ENCODE assay signal across 20 cellular contexts in genomic region chr19:2356036-2356646, GRCh38. TPM values are rescaled to one million over a fixed set of nuclear protein-coding genes. Genes with fewer than 3 reads are reported as not detected.
A peak's percentile ranks its signal among the peaks of the same experiment; 100 is the strongest.
DNase-seq lines count a peak whose midpoint lies in the region; ATAC-seq, FAIRE-seq and TF ChIP-seq lines count a peak whose summit lies in the region.
"Had no signal": no experiment of that assay in that cellular context is flagged by ENCODE, and none has a peak within 500 bp of the region (broad histone marks: within the 10 kb centered on the region; RNA-seq: fewer than 3 reads in every experiment).

No MANE protein-coding gene starts in this region.

- no peak for TF ChIP-seq EP300 in K562 (IDR thresholded peaks at IDR 0.05; ENCODE audit: low read length)

- BruUV-seq in K562 (replicated peaks; lab: Mats Ljungman, UMichigan): no TSS peak

- no peaks in the 10 kb centered on the region; the same call in 1 of the 2 replicates for H3F3A ChIP-seq in GM23248 (ENCODE audit: insufficient read depth)

- no peak overlapping the region for H3T11ph ChIP-seq in H9 (ENCODE audit: low read length)

- H2BK20ac ChIP-seq in H9 (ENCODE audit: low read depth, low read length, poor library complexity, severe bottlenecking): no peak overlapping the region

- H2AK5ac ChIP-seq in H9 (ENCODE audit: insufficient read length, low read length): no peak overlapping the region

- H3K27ac ChIP-seq in H9 (ENCODE audit: insufficient read length, low read depth, low read length) (no peak overlapping the region), K562 (ENCODE audit: extremely low read depth, low read depth, low read length) (no peak overlapping the region), osteoblast (ENCODE audit: low read depth, low read length) (no peak overlapping the region), GM23248 (no peak overlapping the region)
- H3K27ac ChIP-seq: 22Rv1 had no signal

- peaks cover under 1% of the 10 kb centered on the region for H3K9me1 ChIP-seq in K562 (ENCODE audit: control insufficient read depth, insufficient read depth, low read length)

- H3K18ac ChIP-seq in H9 (ENCODE audit: insufficient read length, low read depth, low read length): no peak overlapping the region

- H2BK120ac ChIP-seq in H9 (ENCODE audit: low read depth, low read length, poor library complexity, severe bottlenecking): no peak overlapping the region

- H3K56ac ChIP-seq in H9 (ENCODE audit: insufficient read length, low read depth, low read length): no peak overlapping the region

- POLR2A ChIA-PET in activated CD4-positive, alpha-beta T cell treated with anti-CD3 and anti-CD28 coated beads, Interleukin-2, amount 10 ng/mL, durations not matched to agents 7 days and 5 days (lab: Charles Lee): no interaction called here
- POLR2A ChIA-PET in K562 (lab: Yijun Ruan, JAX): interaction anchor here (0.5 to 2.0 kb wide), 6 partner anchors 10 to 346 kb away, joined by 3 to 7 read pairs (median 4); partner anchors contain the start of gene GNG7

- peak; percentile 80 for ATAC-seq in K562
- no peak for ATAC-seq in HG02870 (IDR thresholded peaks at IDR 0.05; ENCODE audit: unreplicated experiment)
- ATAC-seq: SK-N-SH treated with all-trans-retinoic acid at 6 μM for 48 hours had no signal

- H3K9me3 ChIP-seq in H9 (ENCODE audit: control insufficient read depth, low read depth, low read length): no peaks in the 10 kb centered on the region
- no peaks in the 10 kb centered on the region for H3K9me3 ChIP-seq in K562 (replicated peaks; ENCODE audit: control insufficient read depth, insufficient read depth, low read depth, low read length)
- H3K9me3 ChIP-seq in osteoblast (ENCODE audit: low read depth, low read length): no peaks in the 10 kb centered on the region
- H3K9me3 ChIP-seq in GM23248 (ENCODE audit: low read depth): no peaks in the 10 kb centered on the region

- H2BK15ac ChIP-seq in H9 (ENCODE audit: low read depth, low read length): no peak overlapping the region

- H4K8ac ChIP-seq in H9 (replicated peaks; ENCODE audit: insufficient read length, low read depth, low read length): no peak overlapping the region

- H3K36me3 ChIP-seq in K562 (ENCODE audit: control insufficient read depth, insufficient read depth, low read length): peaks cover 16% of the 10 kb centered on the region; the same call in 1 of the 3 replicates
- H3K36me3 ChIP-seq in osteoblast (ENCODE audit: insufficient read depth, low read length): no peaks in the 10 kb centered on the region
- H3K36me3 ChIP-seq in GM23248 (ENCODE audit: low read depth): no peaks in the 10 kb centered on the region

- no peaks in the 10 kb centered on the region for H3K9me2 ChIP-seq in GM23248 (ENCODE audit: insufficient read depth)

- H3K4me1 Mint-ChIP-seq in activated CD4-positive, alpha-beta T cell treated with anti-CD3 and anti-CD28 coated beads, Interleukin-2, amount 10 ng/mL, durations not matched to agents 7 days and 5 days: peaks cover 2% of the 10 kb centered on the region
- peaks cover 5% of the 10 kb centered on the region in 2 experiments for H3K4me1 Mint-ChIP-seq in H9

- H2AFZ ChIP-seq in H9 (ENCODE audit: low read length) (no peak overlapping the region), K562 (ENCODE audit: low read depth, low read length) (no peak overlapping the region), osteoblast (ENCODE audit: low read length) (no peak overlapping the region), GM23248 (no peak overlapping the region)

- no peak overlapping the region for H4K5ac ChIP-seq in H9 (ENCODE audit: insufficient read length, low read depth, low read length)

- no peak overlapping the region for H3K4me2 ChIP-seq in H9 (ENCODE audit: insufficient read depth, insufficient read length, low read length)
- H3K4me2 ChIP-seq in K562 (ENCODE audit: insufficient read depth, low read length): no peak overlapping the region
- H3K4me2 ChIP-seq in osteoblast (ENCODE audit: insufficient read depth, low read length): no peak overlapping the region
- no peak overlapping the region for H3K4me2 ChIP-seq in GM23248 (ENCODE audit: unreplicated experiment)

- H3K4me1 ChIP-seq in H9 (ENCODE audit: insufficient read depth, low read length) (no peaks in the 10 kb centered on the region), K562 (replicated peaks in 1 of 2; ENCODE audit: control insufficient read depth in 2 of 2, insufficient read depth in 2 of 2, low read length in 2 of 2) (peaks cover 0 to 39% of the 10 kb centered on the region in 2 experiments; a peak in 3 of 5 replicates), osteoblast (ENCODE audit: insufficient read depth, low read length) (no peaks in the 10 kb centered on the region), GM23248 (ENCODE audit: insufficient read depth) (no peaks in the 10 kb centered on the region)

- no peak for TF ChIP-seq RAD21 in K562 (CRISPR knock-in tag; conservative IDR thresholded peaks at IDR 0.05 in 1 of 2, IDR thresholded peaks at IDR 0.05 in 1 of 2)

- TF ChIP-seq CTCF in H9 (conservative IDR thresholded peaks at IDR 0.05) (peak; percentile 10; the same call in 1 of the 3 replicates), K562 (IDR thresholded peaks at IDR 0.05 in 2 of 3, conservative IDR thresholded peaks at IDR 0.05 in 1 of 3; ENCODE audit: insufficient read depth in 2 of 3, low read depth in 1 of 3, low read length in 3 of 3) (peak; percentile 31 to 46 (median 34); a peak in 4 of 6 replicates), osteoblast (IDR thresholded peaks at IDR 0.05; ENCODE audit: extremely low read depth, low read depth, low read length) (no peak)

- H3K27me3 ChIP-seq in H9 (ENCODE audit: insufficient read depth, low read length) (no peaks in the 10 kb centered on the region; the same call in 1 of the 2 replicates), K562 (ENCODE audit: control insufficient read depth in 2 of 2, insufficient read depth in 2 of 2, low read length in 2 of 2) (peaks cover 15 to 24% of the 10 kb centered on the region in 2 experiments; a peak in 4 of 5 replicates), osteoblast (ENCODE audit: insufficient read depth, low read length) (peaks cover 18% of the 10 kb centered on the region), GM23248 (replicated peaks; ENCODE audit: insufficient read depth) (peaks cover 3% of the 10 kb centered on the region; the same call in 1 of the 2 replicates)

- in situ Hi-C loops in K562 (cut with MboI) (no loop called here), GM23248 (cut with MboI) (no loop called here)

- no peak overlapping the region for H3K4me3 Mint-ChIP-seq in activated CD4-positive, alpha-beta T cell treated with anti-CD3 and anti-CD28 coated beads, Interleukin-2, amount 10 ng/mL, durations not matched to agents 7 days and 5 days
- no peak overlapping the region for H3K4me3 Mint-ChIP-seq in H9

- no peak overlapping the region for H2BK5ac ChIP-seq in H9 (ENCODE audit: insufficient read length, low read length)

- CTCF ChIA-PET in activated CD4-positive, alpha-beta T cell treated with anti-CD3 and anti-CD28 coated beads, Interleukin-2, amount 10 ng/mL, durations not matched to agents 7 days and 5 days (lab: Charles Lee): interaction anchor here (0.9 kb wide), 1 partner anchor 13 kb away, joined by 3 read pairs; no protein-coding TSS in a partner anchor
- CTCF ChIA-PET in K562 (lab: Yijun Ruan, JAX; ENCODE audit: low intra/inter-chr PET ratio): no interaction called here

- no peak overlapping the region for H3K23ac ChIP-seq in H9 (ENCODE audit: insufficient read length, low read depth, low read length)

- intact Hi-C loops in K562 (cut with micrococcal nuclease): no loop called here

- H3K4ac ChIP-seq in H9 (ENCODE audit: low read depth, low read length): no peak overlapping the region

- H4K91ac ChIP-seq in H9 (ENCODE audit: insufficient read length, low read depth, low read length): no peak overlapping the region

- H3K23me2 ChIP-seq in H9 (ENCODE audit: insufficient read length, low read depth, low read length, poor library complexity, severe bottlenecking): no peaks in the 10 kb centered on the region

- no peak overlapping the region for H3K14ac ChIP-seq in H9 (ENCODE audit: insufficient read depth, low read length)

- H2BK12ac ChIP-seq in H9 (ENCODE audit: insufficient read length, low read depth, low read length): no peak overlapping the region

- no peaks in the 10 kb centered on the region for H3K79me1 ChIP-seq in H9 (ENCODE audit: insufficient read depth, low read depth, low read length, poor library complexity, severe bottlenecking)

- H3K79me2 ChIP-seq in H9 (ENCODE audit: insufficient read depth, low read length) (no peaks in the 10 kb centered on the region), K562 (ENCODE audit: control insufficient read depth, insufficient read depth, low read length) (no peaks in the 10 kb centered on the region), osteoblast (ENCODE audit: insufficient read depth, low read length) (no peaks in the 10 kb centered on the region), GM23248 (ENCODE audit: insufficient read depth) (no peaks in the 10 kb centered on the region)

- H3K9me3 Mint-ChIP-seq in activated CD4-positive, alpha-beta T cell treated with anti-CD3 and anti-CD28 coated beads, Interleukin-2, amount 10 ng/mL, durations not matched to agents 7 days and 5 days: no peaks in the 10 kb centered on the region
- no peaks in the 10 kb centered on the region for H3K9me3 Mint-ChIP-seq in H9

- peak overlapping the region; percentile 62 for H3K27ac Mint-ChIP-seq in activated CD4-positive, alpha-beta T cell treated with anti-CD3 and anti-CD28 coated beads, Interleukin-2, amount 10 ng/mL, durations not matched to agents 7 days and 5 days
- no peak overlapping the region for H3K27ac Mint-ChIP-seq in H9

- H4K20me1 ChIP-seq in H9 (ENCODE audit: control insufficient read depth, insufficient read depth, insufficient read length) (no peaks in the 10 kb centered on the region), K562 (replicated peaks; ENCODE audit: control insufficient read depth, insufficient read depth, low read length) (no peaks in the 10 kb centered on the region), osteoblast (ENCODE audit: insufficient read depth, low read length) (no peaks in the 10 kb centered on the region), GM23248 (ENCODE audit: insufficient read depth) (no peaks in the 10 kb centered on the region)

- no peak for DNase-seq in activated CD4-positive, alpha-beta T cell treated with anti-CD3 and anti-CD28 coated beads, Interleukin-2, amount 10 ng/mL, durations not matched to agents 7 days and 5 days
- no peak for DNase-seq in activated CD4-positive, alpha-beta T cell treated with anti-CD3 and anti-CD28 coated beads for 48 hours
- DNase-seq in H9 (no peak), K562 (ENCODE audit: extremely low read depth in 1 of 4, low spot score in 3 of 4) (peak in 1 of 4 experiments; percentile 52), osteoblast (ENCODE audit: insufficient read length, low spot score, missing footprints) (peak; percentile 83), GM23248 (no peak)
- no peak for DNase-seq in activated naive CD4-positive, alpha-beta T cell treated with Interleukin-2 at 50 U/mL for 16 hours
- DNase-seq: AML-193; COR-L47; GDM1; KBM-7; NCI-H1105 treated with DMSO at 0.1 percent for 48 hours; NCI-H1694 treated with DMSO at 0.1 percent for 48 hours; NK-92 treated with Interleukin-12 subunit alpha and Interleukin-12 subunit beta, amount 100 ng/mL, for 24 hours; SHP77 treated with DMSO at 0.1 percent for 48 hours had no signal

- H3K36me3 Mint-ChIP-seq in activated CD4-positive, alpha-beta T cell treated with anti-CD3 and anti-CD28 coated beads, Interleukin-2, amount 10 ng/mL, durations not matched to agents 7 days and 5 days (ENCODE audit: low read depth): no peaks in the 10 kb centered on the region
- peaks cover 0 to 2% (median 0%) of the 10 kb centered on the region in 3 experiments; a peak in 1 of 7 replicates for H3K36me3 Mint-ChIP-seq in H9 (ENCODE audit: insufficient read depth in 1 of 3, low read depth in 3 of 3)

- H3K27me3 Mint-ChIP-seq in activated CD4-positive, alpha-beta T cell treated with anti-CD3 and anti-CD28 coated beads, Interleukin-2, amount 10 ng/mL, durations not matched to agents 7 days and 5 days: peaks cover 6% of the 10 kb centered on the region
- peaks cover 26% of the 10 kb centered on the region for H3K27me3 Mint-ChIP-seq in H9 (ENCODE audit: low read depth)

- no CpG with 5 or more reads among the region's 21 CpGs for WGBS in H9 (ENCODE audit: extremely low coverage, insufficient read length, low lambda C conversion rate)
- WGBS in K562 (ENCODE audit: insufficient coverage, low coverage, missing lambda C conversion rate): 20% methylated on average over 21 of the region's 21 CpGs
- 68 to 70% methylated on average over 21 of the region's 21 CpGs for WGBS in GM23248 (ENCODE audit: low coverage in 1 of 2, low lambda C conversion rate in 2 of 2, missing lambda C conversion rate in 2 of 2), 2 experiments

- TF ChIP-seq POLR2A in K562 (conservative IDR thresholded peaks at IDR 0.05): no peak

- H3K9ac ChIP-seq in H9 (ENCODE audit: extremely low read depth, insufficient read length, low read length): no peak overlapping the region
- H3K9ac ChIP-seq in K562 (ENCODE audit: insufficient read depth in 1 of 2, low read depth in 2 of 2, low read length in 2 of 2): peak overlapping the region in 1 of 2 experiments; percentile 78; a peak in 2 of 4 replicates
- H3K9ac ChIP-seq in GM23248: no peak overlapping the region

- FAIRE-seq in K562 (lab: Jason Lieb, UNC): peak; percentile 82
- FAIRE-seq: GM12892, GM18507 had no signal

- no peak overlapping the region for H3K4me3 ChIP-seq in K562
- H3K4me3 ChIP-seq in osteoblast (ENCODE audit: insufficient read depth, low read length): no peak overlapping the region
- H3K4me3 ChIP-seq in GM23248: no peak overlapping the region

RNA-seq across cellular contexts. Expression of gene TMPRSS9, which starts 3.9 kb away (rescaled TPM):
- not detected for total RNA-seq in activated CD4-positive, alpha-beta T cell treated with anti-CD3 and anti-CD28 coated beads, Interleukin-2, amount 10 ng/mL, durations not matched to agents 7 days and 5 days
- total RNA-seq in H9 (2021) (0.24 and 0.33 TPM in 2 replicates), K562 (2014; rRNA removed) (not detected in 2 replicates), K562 (2014; rRNA removed; fragmentation: Illumina TruSeq; extraction: Trizol) (not detected in 2 replicates), K562 (2015; rRNA removed; fragmentation: Illumina TruSeq; extraction: Trizol) (not detected in 2 replicates), K562 (2021) (0.11 TPM in 1 of 2 replicates, not detected in the other), osteoblast (0.29 and 1.1 TPM in 2 replicates)
- 1.7 TPM in 1 of 2 replicates, not detected in the other for total RNA-seq in K562 (2011; cell fraction: chromatin; rRNA removed; ENCODE audit: low replicate concordance)
- total RNA-seq in K562 (2011; cell fraction: nucleolus; rRNA removed): 0.33 and 0.66 TPM in 2 replicates
- total RNA-seq in K562 (2011; cell fraction: nucleoplasm; rRNA removed): 0.15 TPM in 1 of 2 replicates, not detected in the other
- polyA plus RNA-seq in K562 (2011; rRNA removed) (0.01 TPM in 1 of 2 replicates, not detected in the other), K562 (2014; fragmentation: Illumina TruSeq; extraction: Trizol) (not detected in 2 replicates), K562 (2014; fragmentation: Nextera tagmentation; extraction: Ambion mirVana) (not detected), K562 (2014; rRNA removed) (0.03 TPM in 1 of 2 replicates, not detected in the other), GM23248 (2016; fragmentation: Nextera tagmentation; extraction: Ambion mirVana) (0.28 TPM in 1 of 2 replicates, not detected in the other)
- polyA plus RNA-seq in K562 (2011; cell fraction: cytosol; rRNA removed): 0.03 TPM in 1 of 2 replicates, not detected in the other
- polyA plus RNA-seq in K562 (2011; cell fraction: nucleus; rRNA removed): 0.04 and 0.24 TPM in 2 replicates
- 0.34 and 2.1 TPM in 2 replicates for polyA plus RNA-seq in K562 (2012)
- polyA minus RNA-seq in K562 (2011; rRNA and poly(A)+ RNA removed): not detected in 2 replicates
- not detected in 2 replicates for polyA minus RNA-seq in K562 (2011; cell fraction: cytosol; rRNA and poly(A)+ RNA removed)
- 0.11 TPM in 1 of 2 replicates, not detected in the other for polyA minus RNA-seq in K562 (2011; cell fraction: nucleus; rRNA and poly(A)+ RNA removed)
- not detected in 2 replicates for total RNA-seq in GM23248 (2014; rRNA removed; shearing (Covaris generic))

RNA-seq across cellular contexts. Expression of gene SPPL2B, which starts 27.7 kb away (rescaled TPM):
- total RNA-seq in activated CD4-positive, alpha-beta T cell treated with anti-CD3 and anti-CD28 coated beads, Interleukin-2, amount 10 ng/mL, durations not matched to agents 7 days and 5 days: 10 to 100 TPM; 69.9 to 96.6 TPM
- total RNA-seq in H9 (2021) (69.4 and 73.7 TPM in 2 replicates), K562 (2014; rRNA removed) (32.0 and 33.9 TPM in 2 replicates), K562 (2014; rRNA removed; fragmentation: Illumina TruSeq; extraction: Trizol) (2.6 and 4.1 TPM in 2 replicates), K562 (2015; rRNA removed; fragmentation: Illumina TruSeq; extraction: Trizol) (15.1 and 16.9 TPM in 2 replicates), K562 (2021) (63.6 and 74.0 TPM in 2 replicates), osteoblast (32.6 and 34.5 TPM in 2 replicates)
- 147 and 415 TPM in 2 replicates for total RNA-seq in K562 (2011; cell fraction: chromatin; rRNA removed; ENCODE audit: low replicate concordance)
- total RNA-seq in K562 (2011; cell fraction: nucleolus; rRNA removed): 310 and 318 TPM in 2 replicates
- 175 and 195 TPM in 2 replicates for total RNA-seq in K562 (2011; cell fraction: nucleoplasm; rRNA removed)
- polyA plus RNA-seq in K562 (2011; rRNA removed) (24.9 and 30.0 TPM in 2 replicates), K562 (2014; fragmentation: Illumina TruSeq; extraction: Trizol) (8.4 and 19.9 TPM in 2 replicates), K562 (2014; fragmentation: Nextera tagmentation; extraction: Ambion mirVana) (under 1 TPM; 0.20 to 0.29 TPM), K562 (2014; rRNA removed) (62.9 and 81.2 TPM in 2 replicates), GM23248 (2016; fragmentation: Nextera tagmentation; extraction: Ambion mirVana) (38.6 and 38.9 TPM in 2 replicates)
- 28.7 and 44.8 TPM in 2 replicates for polyA plus RNA-seq in K562 (2011; cell fraction: cytosol; rRNA removed)
- polyA plus RNA-seq in K562 (2011; cell fraction: nucleus; rRNA removed): 317 and 559 TPM in 2 replicates
- 67.0 and 110 TPM in 2 replicates for polyA plus RNA-seq in K562 (2012)
- polyA minus RNA-seq in K562 (2011; rRNA and poly(A)+ RNA removed): 3.4 and 6.9 TPM in 2 replicates
- polyA minus RNA-seq in K562 (2011; cell fraction: cytosol; rRNA and poly(A)+ RNA removed): 14.0 and 22.7 TPM in 2 replicates
- polyA minus RNA-seq in K562 (2011; cell fraction: nucleus; rRNA and poly(A)+ RNA removed): 52.0 and 52.1 TPM in 2 replicates
- 43.0 and 61.0 TPM in 2 replicates for total RNA-seq in GM23248 (2014; rRNA removed; shearing (Covaris generic))

RNA-seq across cellular contexts. Expression of gene LSM7, which starts 27.8 kb away (rescaled TPM):
- 100 to 1,000 TPM; 105 to 114 TPM for total RNA-seq in activated CD4-positive, alpha-beta T cell treated with anti-CD3 and anti-CD28 coated beads, Interleukin-2, amount 10 ng/mL, durations not matched to agents 7 days and 5 days
- total RNA-seq in H9 (2021) (187 and 202 TPM in 2 replicates), K562 (2014; rRNA removed) (408 and 578 TPM in 2 replicates), K562 (2014; rRNA removed; fragmentation: Illumina TruSeq; extraction: Trizol) (117 and 146 TPM in 2 replicates), K562 (2015; rRNA removed; fragmentation: Illumina TruSeq; extraction: Trizol) (261 and 265 TPM in 2 replicates), K562 (2021) (284 and 286 TPM in 2 replicates), osteoblast (46.9 and 57.9 TPM in 2 replicates)
- 46.8 and 94.0 TPM in 2 replicates for total RNA-seq in K562 (2011; cell fraction: chromatin; rRNA removed; ENCODE audit: low replicate concordance)
- 108 and 115 TPM in 2 replicates for total RNA-seq in K562 (2011; cell fraction: nucleolus; rRNA removed)
- 89.3 and 125 TPM in 2 replicates for total RNA-seq in K562 (2011; cell fraction: nucleoplasm; rRNA removed)
- polyA plus RNA-seq in K562 (2011; rRNA removed) (450 and 480 TPM in 2 replicates), K562 (2014; fragmentation: Illumina TruSeq; extraction: Trizol) (147 and 242 TPM in 2 replicates), K562 (2014; fragmentation: Nextera tagmentation; extraction: Ambion mirVana) (100 to 1,000 TPM in 1 of 2 experiments, 10 to 100 TPM in 1; 40.5 to 147 TPM), K562 (2014; rRNA removed) (650 and 690 TPM in 2 replicates), GM23248 (2016; fragmentation: Nextera tagmentation; extraction: Ambion mirVana) (91.4 and 102 TPM in 2 replicates)
- 1,525 and 1,825 TPM in 2 replicates for polyA plus RNA-seq in K562 (2011; cell fraction: cytosol; rRNA removed)
- polyA plus RNA-seq in K562 (2011; cell fraction: nucleus; rRNA removed): 285 TPM in 2 replicates
- polyA plus RNA-seq in K562 (2012): 272 and 399 TPM in 2 replicates
- 39.4 and 52.2 TPM in 2 replicates for polyA minus RNA-seq in K562 (2011; rRNA and poly(A)+ RNA removed)
- 59.3 and 94.0 TPM in 2 replicates for polyA minus RNA-seq in K562 (2011; cell fraction: cytosol; rRNA and poly(A)+ RNA removed)
- 39.6 and 56.8 TPM in 2 replicates for polyA minus RNA-seq in K562 (2011; cell fraction: nucleus; rRNA and poly(A)+ RNA removed)
- 87.0 and 118 TPM in 2 replicates for total RNA-seq in GM23248 (2014; rRNA removed; shearing (Covaris generic))

RNA-seq across cellular contexts. Expression of gene LINGO3, which starts 48.2 kb away (rescaled TPM):
- under 1 TPM; 0.35 to 0.44 TPM for total RNA-seq in activated CD4-positive, alpha-beta T cell treated with anti-CD3 and anti-CD28 coated beads, Interleukin-2, amount 10 ng/mL, durations not matched to agents 7 days and 5 days
- total RNA-seq in H9 (2021): 0.28 and 0.61 TPM in 2 replicates
- total RNA-seq in K562 (2011; cell fraction: chromatin; rRNA removed; ENCODE audit: low replicate concordance): not detected in 2 replicates
- not detected in 2 replicates for total RNA-seq in K562 (2011; cell fraction: nucleolus; rRNA removed)
- total RNA-seq in K562 (2011; cell fraction: nucleoplasm; rRNA removed): not detected in 2 replicates
- total RNA-seq in K562 (2014; rRNA removed): 0.05 TPM in 1 of 2 replicates, not detected in the other
- total RNA-seq in K562 (2014; rRNA removed; fragmentation: Illumina TruSeq; extraction: Trizol): not detected in 2 replicates
- not detected in 2 replicates for total RNA-seq in K562 (2015; rRNA removed; fragmentation: Illumina TruSeq; extraction: Trizol)
- total RNA-seq in K562 (2021): not detected in 2 replicates
- polyA plus RNA-seq in K562 (2011; rRNA removed): 0.03 and 0.07 TPM in 2 replicates
- 0.06 and 0.07 TPM in 2 replicates for polyA plus RNA-seq in K562 (2011; cell fraction: cytosol; rRNA removed)
- not detected in 2 replicates for polyA plus RNA-seq in K562 (2011; cell fraction: nucleus; rRNA removed)
- 0.47 and 1.6 TPM in 2 replicates for polyA plus RNA-seq in K562 (2012)
- not detected in 2 replicates for polyA plus RNA-seq in K562 (2014; fragmentation: Illumina TruSeq; extraction: Trizol)
- polyA plus RNA-seq in K562 (2014; fragmentation: Nextera tagmentation; extraction: Ambion mirVana): under 1 TPM in 1 of 2 experiments, not detected in 1; 0.03 TPM
- not detected in 2 replicates for polyA plus RNA-seq in K562 (2014; rRNA removed)
- not detected in 2 replicates for polyA minus RNA-seq in K562 (2011; rRNA and poly(A)+ RNA removed)
- polyA minus RNA-seq in K562 (2011; cell fraction: cytosol; rRNA and poly(A)+ RNA removed): not detected in 2 replicates
- polyA minus RNA-seq in K562 (2011; cell fraction: nucleus; rRNA and poly(A)+ RNA removed): not detected in 2 replicates
- not detected in 2 replicates for total RNA-seq in osteoblast
- total RNA-seq in GM23248 (2014; rRNA removed; shearing (Covaris generic)): not detected in 2 replicates
- not detected in 2 replicates for polyA plus RNA-seq in GM23248 (2016; fragmentation: Nextera tagmentation; extraction: Ambion mirVana)
